In the genomic region with DNA sequence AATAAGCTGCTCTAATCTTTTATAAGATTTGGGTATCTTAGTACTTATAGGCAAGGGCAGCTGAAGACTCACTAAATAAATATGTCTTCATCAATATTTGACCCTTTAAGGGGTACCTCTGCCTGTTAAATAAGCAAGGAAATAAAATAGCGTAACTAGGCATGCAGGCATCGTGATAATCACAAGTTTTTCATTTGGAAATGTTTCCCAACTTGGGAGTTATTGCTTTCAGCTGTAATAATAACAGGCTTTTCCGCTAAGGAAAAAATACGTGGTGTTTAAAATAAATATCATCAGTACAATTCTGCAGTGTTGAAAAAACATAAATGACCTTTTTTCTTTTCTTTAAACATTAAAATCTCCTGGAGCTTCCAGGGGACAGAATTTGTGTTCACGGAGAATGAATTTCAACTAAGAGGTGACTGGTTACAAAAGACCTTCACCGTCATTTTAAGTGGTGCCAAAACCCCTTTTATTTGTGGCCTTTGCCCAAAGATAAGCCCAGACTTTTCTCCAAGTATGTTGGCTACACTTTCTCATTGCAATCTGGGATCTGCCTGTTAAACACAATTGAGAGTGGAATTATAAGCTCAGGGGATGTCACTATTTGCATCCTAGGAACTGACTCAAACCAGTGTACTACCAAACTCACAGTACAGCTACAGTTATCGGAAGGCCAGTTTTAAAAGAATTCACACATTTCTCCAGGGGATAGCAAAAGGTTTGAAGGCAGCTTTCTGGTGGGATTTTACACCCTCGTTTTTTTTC, we compare ENCODE assay signal across 28 cellular contexts.
DNase-seq lines count a peak whose midpoint lies in the region; ATAC-seq, FAIRE-seq and TF ChIP-seq lines count a peak whose summit lies in the region.
"Had no signal": no experiment of that assay in that cellular context is flagged by ENCODE, and none has a peak within 500 bp of the region (broad histone marks: within the 10 kb centered on the region; RNA-seq: fewer than 3 reads in every experiment).

No MANE protein-coding gene starts in this region.

- no peaks in the 10 kb centered on the region for H3K9me2 ChIP-seq in PC-9 (ENCODE audit: insufficient read depth)
- H3K9me2 ChIP-seq: SK-N-SH had no signal

- no peak overlapping the region for H2BK5ac ChIP-seq in mesendoderm (ENCODE audit: low read length)

- peak overlapping the region; percentile 38 for H3K4me3 ChIP-seq in ACC112 (ENCODE audit: low read depth, low read length)
- H3K4me3 ChIP-seq in mesendoderm (ENCODE audit: low read length): no peak overlapping the region
- H3K4me3 ChIP-seq in PC-9: no peak overlapping the region
- no peak overlapping the region for H3K4me3 ChIP-seq in H7 (ENCODE audit: insufficient read depth, low read depth, low read length)
- H3K4me3 ChIP-seq: BLaER1, GM12878 had no signal

- H3K9me3 ChIP-seq in PC-9 (ENCODE audit: insufficient read depth, low read depth): no peaks in the 10 kb centered on the region
- H3K9me3 ChIP-seq: BLaER1, Caco-2, SK-N-SH had no signal

- no peaks in the 10 kb centered on the region for H3F3A ChIP-seq in PC-9 (ENCODE audit: insufficient read depth, low read depth)

- H3K4me1 ChIP-seq in ACC112 (ENCODE audit: control insufficient read depth, insufficient read depth, low read length, unreplicated experiment): peaks cover 30% of the 10 kb centered on the region
- peaks cover 2% of the 10 kb centered on the region for H3K4me1 ChIP-seq in mesendoderm (ENCODE audit: control insufficient read depth, low read depth, low read length)
- H3K4me1 ChIP-seq in PC-9 (replicated peaks; ENCODE audit: insufficient read depth): no peaks in the 10 kb centered on the region
- H3K4me1 ChIP-seq: BLaER1, Caco-2 had no signal

- no TSS peak for BruUV-seq in PC-9 (replicated peaks; lab: Mats Ljungman, UMichigan)

- no peak overlapping the region for H3K56ac ChIP-seq in mesendoderm (ENCODE audit: low read length)

- peak overlapping the region; percentile 68 for H3K18ac ChIP-seq in mesendoderm (ENCODE audit: low read length)

- no peaks in the 10 kb centered on the region for H3K27me3 ChIP-seq in ACC112 (ENCODE audit: insufficient read depth, low read length)
- no peaks in the 10 kb centered on the region for H3K27me3 ChIP-seq in mesendoderm (ENCODE audit: insufficient read depth, low read length, poor library complexity)
- H3K27me3 ChIP-seq in PC-9 (ENCODE audit: insufficient read depth, low read depth): peaks cover 18% of the 10 kb centered on the region; the same call in 1 of the 2 replicates
- no peaks in the 10 kb centered on the region for H3K27me3 ChIP-seq in H7 (ENCODE audit: control insufficient read depth, insufficient read depth, low read length)
- H3K27me3 ChIP-seq: BLaER1 had no signal

- intact Hi-C loops in PC-9 (cut with micrococcal nuclease; ENCODE audit: unreplicated experiment): no loop called here

- WGBS in mesendoderm (ENCODE audit: extremely low coverage, insufficient coverage, low lambda C conversion rate): no CpG with 5 or more reads among the region's 8 CpGs

- H3K36me3 ChIP-seq in ACC112 (ENCODE audit: insufficient read depth, low read length) (no peaks in the 10 kb centered on the region; the same call in 1 of the 2 replicates), mesendoderm (ENCODE audit: control insufficient read depth, insufficient read depth, low read length) (no peaks in the 10 kb centered on the region), PC-9 (ENCODE audit: low read depth) (no peaks in the 10 kb centered on the region), H7 (replicated peaks; ENCODE audit: control insufficient read depth, insufficient read depth, low read length) (no peaks in the 10 kb centered on the region)
- H3K36me3 ChIP-seq: BLaER1 had no signal

- no peaks in the 10 kb centered on the region for H4K20me1 ChIP-seq in PC-9 (ENCODE audit: insufficient read depth)
- H4K20me1 ChIP-seq: BLaER1 had no signal

- no peak overlapping the region for H3K9ac ChIP-seq in mesendoderm (ENCODE audit: low read length)
- H3K9ac ChIP-seq: BLaER1, SK-N-SH had no signal

- no peak overlapping the region for H3K4ac ChIP-seq in mesendoderm (ENCODE audit: low read depth, low read length)

- POLR2A ChIA-PET in PC-9 (lab: Charles Lee; ENCODE audit: unreplicated experiment): no interaction called here

- FAIRE-seq in endometrium (lab: Jason Lieb, UNC): peak; percentile 35
- FAIRE-seq: GM12878, urothelium cell line had no signal

- TF ChIP-seq CTCF in VCaP (conservative IDR thresholded peaks at IDR 0.05) (no peak), PC-9 (conservative IDR thresholded peaks at IDR 0.05) (no peak)

- ATAC-seq in GM21786 (IDR thresholded peaks at IDR 0.05; ENCODE audit: unreplicated experiment): no peak
- ATAC-seq: activated CD4-positive, CD25-positive, alpha-beta regulatory T cell treated with anti-CD3 and anti-CD28 coated beads, Interleukin-2, amount 50 U/mL, for 24 hours; GM12878; natural killer cell had no signal

- CTCF ChIA-PET in PC-9 (lab: Charles Lee): no interaction called here

- H2AFZ ChIP-seq in ACC112 (ENCODE audit: low read length, unreplicated experiment): no peak overlapping the region
- no peak overlapping the region for H2AFZ ChIP-seq in PC-9

- H3K4me2 ChIP-seq in mesendoderm (ENCODE audit: low read length): no peak overlapping the region
- H3K4me2 ChIP-seq in PC-9: no peak overlapping the region
- H3K4me2 ChIP-seq: BLaER1, SK-N-SH had no signal

- DNase-seq in mesendoderm: no peak
- DNase-seq in activated gamma-delta T cell treated with Interleukin-2 at 50 U/mL for 16 hours: no peak
- no peak for DNase-seq in PC-9
- no peak for DNase-seq in H7
- DNase-seq: ACHN; activated T-cell treated with anti-CD3 and anti-CD28 coated beads, Interleukin-2, amount 50 U/mL, for 1 hour; amygdala; Caco-2; DND-41; erythroblast; GOT3; midbrain; natural killer cell; NCI-H1417; NCI-H510A treated with DMSO at 0.1 percent for 48 hours; posterior cingulate gyrus; RPMI8226; SK-N-SH; substantia nigra; T-helper 9 cell had no signal

- H2AK5ac ChIP-seq in mesendoderm (ENCODE audit: low read length): no peak overlapping the region

- H4K8ac ChIP-seq in mesendoderm (ENCODE audit: low read depth, low read length): no peak overlapping the region

- no peak overlapping the region for H2BK120ac ChIP-seq in mesendoderm (ENCODE audit: low read depth, low read length)

- H3K23ac ChIP-seq in mesendoderm (ENCODE audit: low read length): no peak overlapping the region

- H3K79me1 ChIP-seq in mesendoderm (ENCODE audit: low read length): no peaks in the 10 kb centered on the region

- no peak overlapping the region for H2BK15ac ChIP-seq in mesendoderm (replicated peaks; ENCODE audit: low read depth)

- no peak overlapping the region for H4K5ac ChIP-seq in mesendoderm (ENCODE audit: low read length)

- H3K79me2 ChIP-seq in ACC112 (ENCODE audit: control insufficient read depth, insufficient read depth, low read length, unreplicated experiment): peaks cover 11% of the 10 kb centered on the region
- H3K79me2 ChIP-seq in mesendoderm (ENCODE audit: control insufficient read depth, insufficient read depth, low read length): no peaks in the 10 kb centered on the region
- no peaks in the 10 kb centered on the region for H3K79me2 ChIP-seq in PC-9 (ENCODE audit: low read depth)

- no peak overlapping the region for H3K27ac ChIP-seq in ACC112 (ENCODE audit: low read depth, low read length)
- H3K27ac ChIP-seq in VCaP: peak overlapping the region; percentile 67; the same call in 1 of the 2 replicates
- no peak overlapping the region for H3K27ac ChIP-seq in mesendoderm (ENCODE audit: low read depth, low read length)
- H3K27ac ChIP-seq in PC-9: no peak overlapping the region
- H3K27ac ChIP-seq: BLaER1 had no signal
